10 cellular contexts compared by ENCODE assay signal in the genomic region with DNA sequence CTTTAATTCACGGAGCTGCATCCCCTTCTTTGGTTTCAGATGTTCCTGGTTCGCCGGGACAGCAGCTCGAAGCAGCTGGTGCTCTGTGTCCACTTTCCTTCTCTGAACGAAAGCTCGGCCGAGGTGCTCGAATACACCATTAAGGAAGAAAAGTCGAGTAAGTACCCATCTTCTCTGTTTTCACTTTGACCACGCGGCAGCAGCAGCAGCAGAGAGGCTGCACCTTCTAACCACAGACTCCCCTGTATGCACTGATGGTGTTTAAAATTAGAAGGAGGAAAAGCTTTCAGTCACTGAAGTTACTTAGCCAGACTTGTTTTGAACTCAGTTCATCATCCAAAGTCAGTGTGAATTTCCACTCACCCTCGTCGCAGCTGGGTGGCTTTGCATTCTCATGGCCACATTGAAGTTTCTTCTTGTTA.
DNase-seq lines count a peak whose midpoint lies in the region; ATAC-seq and TF ChIP-seq lines count a peak whose summit lies in the region.
"Had no signal": no experiment of that assay in that cellular context is flagged by ENCODE, and none has a peak within 500 bp of the region (broad histone marks: within the 10 kb centered on the region; RNA-seq: fewer than 3 reads in every experiment).

No MANE protein-coding gene starts in this region.

- H3K4me3 ChIP-seq in SU-DHL-6 (ENCODE audit: insufficient read depth, low read length, poor library complexity, severe bottlenecking), result no peak overlapping the region

- no peak overlapping the region for H3K27ac ChIP-seq in SU-DHL-6 (ENCODE audit: low read depth, low read length)

- H3F3A ChIP-seq in SU-DHL-6 (ENCODE audit: insufficient read depth), result no peaks in the 10 kb centered on the region

- peak overlapping the region; percentile 74 to 79 for H3K4me3 Mint-ChIP-seq in stimulated activated naive CD8-positive, alpha-beta T cell treated with anti-CD3 and anti-CD28 coated beads, Interleukin-15, amount 100 ng/mL, for 72 hours

- no peaks in the 10 kb centered on the region for H3K9me3 Mint-ChIP-seq in stimulated activated naive CD8-positive, alpha-beta T cell treated with anti-CD3 and anti-CD28 coated beads, Interleukin-15, amount 100 ng/mL, for 72 hours

- no peaks in the 10 kb centered on the region for H3K27me3 ChIP-seq in SU-DHL-6 (ENCODE audit: low read length)

- ATAC-seq in HG02852 (IDR thresholded peaks at IDR 0.05; ENCODE audit: unreplicated experiment) (peak; percentile 86), left cardiac atrium (no peak)
- peak; percentile 86 for ATAC-seq in stimulated activated naive CD8-positive, alpha-beta T cell treated with anti-CD3 and anti-CD28 coated beads, Interleukin-15, amount 100 ng/mL, for 72 hours

- no peaks in the 10 kb centered on the region for H4K20me1 ChIP-seq in SU-DHL-6 (ENCODE audit: low read depth, low read length)

- DNase-seq in activated gamma-delta T cell treated with Interleukin-2 at 50 U/mL for 16 hours (peak; percentile 37), activated gamma-delta T cell (lab: John Stamatoyannopoulos, UW) (no peak), NCI-H82 treated with DMSO at 0.1 percent for 48 hours (lab: John Stamatoyannopoulos, UW; ENCODE audit: unreplicated experiment) (no peak), left cardiac atrium (no peak)
- peak in 1 of 2 donors; percentile 53 for DNase-seq in stimulated activated naive CD8-positive, alpha-beta T cell treated with anti-CD3 and anti-CD28 coated beads, Interleukin-15, amount 100 ng/mL, for 72 hours
- DNase-seq in stimulated activated CD4-positive, alpha-beta T cell treated with anti-CD3 and anti-CD28 coated beads, Interleukin-4, amount 100 ng/mL, for 4 hours, result no peak
- DNase-seq: SK-N-SH; stimulated activated CD4-positive, alpha-beta T cell treated with anti-CD3 and anti-CD28 coated beads, Interleukin-2, amount 100 ng/mL, for 24 hours had no signal

- H3K9me3 ChIP-seq in SU-DHL-6 (ENCODE audit: insufficient read depth, low read length), result no peaks in the 10 kb centered on the region
- H3K9me3 ChIP-seq: SK-N-SH had no signal

- TF ChIP-seq CTCF in SU-DHL-6 (IDR thresholded peaks at IDR 0.05; ENCODE audit: insufficient read depth, low read length, poor library complexity, severe bottlenecking), result no peak

- peaks cover 100% of the 10 kb centered on the region for H3K4me1 Mint-ChIP-seq in stimulated activated naive CD8-positive, alpha-beta T cell treated with anti-CD3 and anti-CD28 coated beads, Interleukin-15, amount 100 ng/mL, for 72 hours

- H3K36me3 ChIP-seq in SU-DHL-6 (ENCODE audit: low read length), result no peaks in the 10 kb centered on the region

- no peak overlapping the region for H2AFZ ChIP-seq in SU-DHL-6 (ENCODE audit: low read depth, low read length, severe bottlenecking)

- no peaks in the 10 kb centered on the region for H3K27me3 Mint-ChIP-seq in stimulated activated naive CD8-positive, alpha-beta T cell treated with anti-CD3 and anti-CD28 coated beads, Interleukin-15, amount 100 ng/mL, for 72 hours

- no peaks in the 10 kb centered on the region for H3K79me2 ChIP-seq in SU-DHL-6 (ENCODE audit: insufficient read depth, low read length)

- peak overlapping the region; percentile 4 to 92 for H3K27ac Mint-ChIP-seq in stimulated activated naive CD8-positive, alpha-beta T cell treated with anti-CD3 and anti-CD28 coated beads, Interleukin-15, amount 100 ng/mL, for 72 hours

- intact Hi-C loops in left cardiac atrium (cut with DNase I), result no loop called here

- peak overlapping the region; percentile 35 for H3K4me2 ChIP-seq in SU-DHL-6 (ENCODE audit: low read depth, low read length, poor library complexity, severe bottlenecking)
- H3K4me2 ChIP-seq: SK-N-SH had no signal

- no peak overlapping the region for H3K9ac ChIP-seq in SU-DHL-6 (ENCODE audit: low read length)
- H3K9ac ChIP-seq: SK-N-SH had no signal

- no peaks in the 10 kb centered on the region for H3K9me2 ChIP-seq in SU-DHL-6 (replicated peaks; ENCODE audit: insufficient read depth, low read length)
- H3K9me2 ChIP-seq: SK-N-SH had no signal

Comparison
In these comparisons a context has a peak if more than half of its experiments do, and no peak if none do; other contexts are left out.
1. ATAC-seq: peak in HG02852 (single experiment) and stimulated activated naive CD8-positive, alpha-beta T cell treated with anti-CD3 and anti-CD28 coated beads, Interleukin-15, amount 100 ng/mL, for 72 hours (single experiment); none in left cardiac atrium (0 of 2).